1 cellular context compared by ENCODE assay signal in genomic region chr12:112283541-112283940, GRCh38.
TF ChIP-seq lines count a peak whose summit lies in the region.

No MANE protein-coding gene starts in this region.

TF ChIP-seq in GM23338, 12 proteins besides CTCF, POLR2A, EP300 and RAD21 (continued from another document):
- TF ChIP-seq, protein P1, sequence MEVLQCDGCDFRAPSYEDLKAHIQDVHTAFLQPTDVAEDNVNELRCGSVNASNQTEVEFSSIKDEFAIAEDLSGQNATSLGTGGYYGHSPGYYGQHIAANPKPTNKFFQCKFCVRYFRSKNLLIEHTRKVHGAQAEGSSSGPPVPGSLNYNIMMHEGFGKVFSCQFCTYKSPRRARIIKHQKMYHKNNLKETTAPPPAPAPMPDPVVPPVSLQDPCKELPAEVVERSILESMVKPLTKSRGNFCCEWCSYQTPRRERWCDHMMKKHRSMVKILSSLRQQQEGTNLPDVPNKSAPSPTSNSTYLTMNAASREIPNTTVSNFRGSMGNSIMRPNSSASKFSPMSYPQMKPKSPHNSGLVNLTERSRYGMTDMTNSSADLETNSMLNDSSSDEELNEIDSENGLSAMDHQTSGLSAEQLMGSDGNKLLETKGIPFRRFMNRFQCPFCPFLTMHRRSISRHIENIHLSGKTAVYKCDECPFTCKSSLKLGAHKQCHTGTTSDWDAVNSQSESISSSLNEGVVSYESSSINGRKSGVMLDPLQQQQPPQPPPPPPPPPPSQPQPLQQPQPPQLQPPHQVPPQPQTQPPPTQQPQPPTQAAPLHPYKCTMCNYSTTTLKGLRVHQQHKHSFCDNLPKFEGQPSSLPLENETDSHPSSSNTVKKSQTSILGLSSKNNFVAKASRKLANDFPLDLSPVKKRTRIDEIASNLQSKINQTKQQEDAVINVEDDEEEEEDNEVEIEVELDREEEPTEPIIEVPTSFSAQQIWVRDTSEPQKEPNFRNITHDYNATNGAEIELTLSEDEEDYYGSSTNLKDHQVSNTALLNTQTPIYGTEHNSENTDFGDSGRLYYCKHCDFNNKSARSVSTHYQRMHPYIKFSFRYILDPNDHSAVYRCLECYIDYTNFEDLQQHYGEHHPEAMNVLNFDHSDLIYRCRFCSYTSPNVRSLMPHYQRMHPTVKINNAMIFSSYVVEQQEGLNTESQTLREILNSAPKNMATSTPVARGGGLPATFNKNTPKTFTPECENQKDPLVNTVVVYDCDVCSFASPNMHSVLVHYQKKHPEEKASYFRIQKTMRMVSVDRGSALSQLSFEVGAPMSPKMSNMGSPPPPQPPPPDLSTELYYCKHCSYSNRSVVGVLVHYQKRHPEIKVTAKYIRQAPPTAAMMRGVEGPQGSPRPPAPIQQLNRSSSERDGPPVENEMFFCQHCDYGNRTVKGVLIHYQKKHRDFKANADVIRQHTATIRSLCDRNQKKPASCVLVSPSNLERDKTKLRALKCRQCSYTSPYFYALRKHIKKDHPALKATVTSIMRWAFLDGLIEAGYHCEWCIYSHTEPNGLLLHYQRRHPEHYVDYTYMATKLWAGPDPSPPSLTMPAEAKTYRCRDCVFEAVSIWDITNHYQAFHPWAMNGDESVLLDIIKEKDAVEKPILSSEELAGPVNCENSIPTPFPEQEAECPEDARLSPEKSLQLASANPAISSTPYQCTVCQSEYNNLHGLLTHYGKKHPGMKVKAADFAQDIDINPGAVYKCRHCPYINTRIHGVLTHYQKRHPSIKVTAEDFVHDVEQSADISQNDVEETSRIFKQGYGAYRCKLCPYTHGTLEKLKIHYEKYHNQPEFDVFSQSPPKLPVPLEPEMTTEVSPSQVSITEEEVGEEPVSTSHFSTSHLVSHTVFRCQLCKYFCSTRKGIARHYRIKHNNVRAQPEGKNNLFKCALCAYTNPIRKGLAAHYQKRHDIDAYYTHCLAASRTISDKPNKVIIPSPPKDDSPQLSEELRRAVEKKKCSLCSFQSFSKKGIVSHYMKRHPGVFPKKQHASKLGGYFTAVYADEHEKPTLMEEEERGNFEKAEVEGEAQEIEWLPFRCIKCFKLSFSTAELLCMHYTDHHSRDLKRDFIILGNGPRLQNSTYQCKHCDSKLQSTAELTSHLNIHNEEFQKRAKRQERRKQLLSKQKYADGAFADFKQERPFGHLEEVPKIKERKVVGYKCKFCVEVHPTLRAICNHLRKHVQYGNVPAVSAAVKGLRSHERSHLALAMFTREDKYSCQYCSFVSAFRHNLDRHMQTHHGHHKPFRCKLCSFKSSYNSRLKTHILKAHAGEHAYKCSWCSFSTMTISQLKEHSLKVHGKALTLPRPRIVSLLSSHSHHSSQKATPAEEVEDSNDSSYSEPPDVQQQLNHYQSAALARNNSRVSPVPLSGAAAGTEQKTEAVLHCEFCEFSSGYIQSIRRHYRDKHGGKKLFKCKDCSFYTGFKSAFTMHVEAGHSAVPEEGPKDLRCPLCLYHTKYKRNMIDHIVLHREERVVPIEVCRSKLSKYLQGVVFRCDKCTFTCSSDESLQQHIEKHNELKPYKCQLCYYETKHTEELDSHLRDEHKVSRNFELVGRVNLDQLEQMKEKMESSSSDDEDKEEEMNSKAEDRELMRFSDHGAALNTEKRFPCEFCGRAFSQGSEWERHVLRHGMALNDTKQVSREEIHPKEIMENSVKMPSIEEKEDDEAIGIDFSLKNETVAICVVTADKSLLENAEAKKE (CRISPR knock-in tag; IDR thresholded peaks at IDR 0.05) = no peak
- TF ChIP-seq CREB1 (CRISPR knock-in tag; IDR thresholded peaks at IDR 0.05; ENCODE audit: low read depth) = no peak
- no peak for TF ChIP-seq ZNF331 (CRISPR knock-in tag; IDR thresholded peaks at IDR 0.05; ENCODE audit: low read depth)
- no peak for TF ChIP-seq ETS1 (IDR thresholded peaks at IDR 0.05)
- no peak for TF ChIP-seq ZNF114 (CRISPR knock-in tag; IDR thresholded peaks at IDR 0.05)
